12 cellular contexts compared by ENCODE assay signal in the genomic region with DNA sequence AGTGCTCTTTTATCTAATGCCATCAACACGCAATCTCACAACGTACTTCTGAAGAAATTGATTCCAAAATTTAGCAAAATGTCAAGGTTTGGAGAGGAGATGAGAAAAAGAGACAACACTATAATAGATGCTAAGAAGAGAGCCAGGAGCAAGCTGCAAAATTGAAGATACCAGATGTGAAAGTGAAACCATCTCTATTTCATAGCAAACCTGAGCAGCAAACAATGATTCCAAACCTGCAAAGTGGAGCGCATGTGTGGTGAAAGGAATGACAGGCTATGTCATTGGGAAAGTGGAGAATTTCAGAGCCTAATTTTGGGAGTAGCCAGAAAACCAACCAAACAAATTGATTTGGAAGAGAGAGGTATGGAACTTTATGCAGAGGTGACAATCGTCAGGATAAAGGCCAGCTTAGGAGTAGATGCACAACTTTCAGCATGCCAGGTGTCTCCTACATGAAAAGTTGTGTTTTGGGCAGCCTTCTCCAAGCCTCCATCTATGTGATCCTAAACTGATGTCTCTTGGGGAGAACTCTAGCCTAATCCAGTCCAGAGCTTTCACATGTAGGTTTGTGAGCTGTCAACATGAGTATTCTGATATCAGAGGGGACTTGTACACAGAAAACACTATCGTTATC.
DNase-seq lines count a peak whose midpoint lies in the region; ATAC-seq and TF ChIP-seq lines count a peak whose summit lies in the region.
"Had no signal": no experiment of that assay in that cellular context is flagged by ENCODE, and none has a peak within 500 bp of the region (broad histone marks: within the 10 kb centered on the region; RNA-seq: fewer than 3 reads in every experiment).

No MANE protein-coding gene starts in this region.

- ATAC-seq in HG03039 (IDR thresholded peaks at IDR 0.05; ENCODE audit: unreplicated experiment): no peak
- ATAC-seq in GM18517 (IDR thresholded peaks at IDR 0.05; ENCODE audit: unreplicated experiment): no peak
- ATAC-seq: K562, sciatic nerve had no signal

- no peaks in the 10 kb centered on the region for H3K79me2 ChIP-seq in hepatocyte

- no peaks in the 10 kb centered on the region for H3K36me3 Mint-ChIP-seq in MCF 10A (ENCODE audit: insufficient read depth, unreplicated experiment)
- no peaks in the 10 kb centered on the region for H3K36me3 Mint-ChIP-seq in Calu3 (ENCODE audit: insufficient read depth, unreplicated experiment)

- TF ChIP-seq CTCF in breast epithelium (IDR thresholded peaks at IDR 0.05) (no peak), MCF 10A (IDR thresholded peaks at IDR 0.05; ENCODE audit: unreplicated experiment) (no peak), hepatocyte (IDR thresholded peaks at IDR 0.05; ENCODE audit: poor library complexity) (no peak), Calu3 (IDR thresholded peaks at IDR 0.05; ENCODE audit: unreplicated experiment) (no peak), tibial nerve (IDR thresholded peaks at IDR 0.05) (no peak)

- no peaks in the 10 kb centered on the region for H3K27me3 ChIP-seq in breast epithelium
- H3K27me3 ChIP-seq in hepatocyte: no peaks in the 10 kb centered on the region
- no peaks in the 10 kb centered on the region for H3K27me3 ChIP-seq in tibial nerve

- H3K4me1 ChIP-seq in breast epithelium: peaks cover 0 to 3% of the 10 kb centered on the region in 2 donors
- peaks cover 24% of the 10 kb centered on the region for H3K4me1 ChIP-seq in hepatocyte (ENCODE audit: insufficient read depth)
- no peaks in the 10 kb centered on the region for H3K4me1 ChIP-seq in tibial nerve

- H3K4me3 ChIP-seq in breast epithelium (peak overlapping the region in 2 of 3 donors; percentile 12 to 24), hepatocyte (no peak overlapping the region), tibial nerve (no peak overlapping the region)
- H3K4me3 ChIP-seq: K562 had no signal

- no peak for TF ChIP-seq EP300 in tibial nerve (IDR thresholded peaks at IDR 0.05)

- H3K9me2 ChIP-seq in hepatocyte (replicated peaks; ENCODE audit: insufficient read depth): no peaks in the 10 kb centered on the region

- H3K36me3 ChIP-seq in breast epithelium (no peaks in the 10 kb centered on the region), hepatocyte (replicated peaks; ENCODE audit: insufficient read depth, low read depth) (no peaks in the 10 kb centered on the region), tibial nerve (no peaks in the 10 kb centered on the region)

- CTCF ChIA-PET in MCF 10A (lab: Yijun Ruan, JAX): interaction anchor here (0.7 to 1.6 kb wide), 2 partner anchors 47 to 149 kb away, joined by 3 to 4 read pairs; no protein-coding TSS in a partner anchor
- CTCF ChIA-PET in Calu3 (lab: Charles Lee): no interaction called here

- TF ChIP-seq POLR2A in breast epithelium (IDR thresholded peaks at IDR 0.05) (no peak), tibial nerve (IDR thresholded peaks at IDR 0.05) (no peak)

- DNase-seq in breast epithelium (ENCODE audit: low spot score in 2 of 2): no peak
- no peak for DNase-seq in MCF 10A (ENCODE audit: unreplicated experiment)
- peak; percentile 45 for DNase-seq in SK-N-DZ (ENCODE audit: low spot score)
- DNase-seq in hepatocyte (ENCODE audit: low spot score): no peak
- DNase-seq in Calu3: no peak
- DNase-seq in tibial nerve (ENCODE audit: low spot score in 2 of 2): no peak
- DNase-seq: islet precursor cell, NCI-H1930 had no signal

- H3K27me3 Mint-ChIP-seq in MCF 10A (ENCODE audit: insufficient read depth, unreplicated experiment) (no peaks in the 10 kb centered on the region), Calu3 (ENCODE audit: unreplicated experiment) (no peaks in the 10 kb centered on the region)

- no peaks in the 10 kb centered on the region for H4K20me1 ChIP-seq in hepatocyte (ENCODE audit: insufficient read depth, poor library complexity, severe bottlenecking)

- H3K4me2 ChIP-seq in hepatocyte: peak overlapping the region; percentile 37

- intact Hi-C loops in breast epithelium (cut with DNase I; ENCODE audit: low total_unique reads) (no loop called here), MCF 10A (cut with micrococcal nuclease) (loop anchor here (10.0 kb wide), 1 partner anchor 88 kb away; no protein-coding TSS in a partner anchor), Calu3 (cut with micrococcal nuclease; ENCODE audit: unreplicated experiment) (no loop called here)

- no peak overlapping the region for H2AFZ ChIP-seq in hepatocyte

- H3K9me3 ChIP-seq in breast epithelium: no peaks in the 10 kb centered on the region
- H3K9me3 ChIP-seq in hepatocyte (ENCODE audit: low read depth): no peaks in the 10 kb centered on the region
- no peaks in the 10 kb centered on the region for H3K9me3 ChIP-seq in tibial nerve

- no peak overlapping the region for H3K4me3 Mint-ChIP-seq in MCF 10A (ENCODE audit: unreplicated experiment)
- H3K4me3 Mint-ChIP-seq in Calu3 (ENCODE audit: low read depth, unreplicated experiment): no peak overlapping the region

- 69% methylated on average over 5 of the region's 5 CpGs for WGBS in hepatocyte (ENCODE audit: low lambda C conversion rate, missing lambda C conversion rate)
- 88 to 89% methylated on average over 5 of the region's 5 CpGs for WGBS in tibial nerve, 2 donors

- BruUV-seq in MCF 10A (replicated peaks; lab: Mats Ljungman, UMichigan) (no TSS peak), Calu3 (replicated peaks; lab: Mats Ljungman, UMichigan) (no TSS peak)

- H3K9me3 Mint-ChIP-seq in MCF 10A (ENCODE audit: unreplicated experiment) (no peaks in the 10 kb centered on the region), Calu3 (ENCODE audit: low read depth, unreplicated experiment) (no peaks in the 10 kb centered on the region)

- H3K4me1 Mint-ChIP-seq in MCF 10A (ENCODE audit: insufficient read depth, unreplicated experiment) (peaks cover 34% of the 10 kb centered on the region), Calu3 (ENCODE audit: low read depth, unreplicated experiment) (peaks cover 28% of the 10 kb centered on the region)

- POLR2A ChIA-PET in MCF 10A (lab: Yijun Ruan, JAX): interaction anchor here (0.7 to 1.5 kb wide), 7 partner anchors 10 to 368 kb away, joined by 3 to 5 read pairs (median 3); no protein-coding TSS in a partner anchor

- no peak overlapping the region for H3K27ac Mint-ChIP-seq in MCF 10A (ENCODE audit: low read depth, unreplicated experiment)
- H3K27ac Mint-ChIP-seq in Calu3 (ENCODE audit: unreplicated experiment): no peak overlapping the region

- H3K27ac ChIP-seq in breast epithelium (no peak overlapping the region), hepatocyte (no peak overlapping the region), tibial nerve (no peak overlapping the region)

Comparison
In these comparisons a context has a peak if more than half of its experiments do, and no peak if none do; other contexts are left out.
1. H3K4me3 ChIP-seq: peak in breast epithelium (2 of 3); none in hepatocyte (single experiment) and tibial nerve (0 of 4).